In the genomic region with DNA sequence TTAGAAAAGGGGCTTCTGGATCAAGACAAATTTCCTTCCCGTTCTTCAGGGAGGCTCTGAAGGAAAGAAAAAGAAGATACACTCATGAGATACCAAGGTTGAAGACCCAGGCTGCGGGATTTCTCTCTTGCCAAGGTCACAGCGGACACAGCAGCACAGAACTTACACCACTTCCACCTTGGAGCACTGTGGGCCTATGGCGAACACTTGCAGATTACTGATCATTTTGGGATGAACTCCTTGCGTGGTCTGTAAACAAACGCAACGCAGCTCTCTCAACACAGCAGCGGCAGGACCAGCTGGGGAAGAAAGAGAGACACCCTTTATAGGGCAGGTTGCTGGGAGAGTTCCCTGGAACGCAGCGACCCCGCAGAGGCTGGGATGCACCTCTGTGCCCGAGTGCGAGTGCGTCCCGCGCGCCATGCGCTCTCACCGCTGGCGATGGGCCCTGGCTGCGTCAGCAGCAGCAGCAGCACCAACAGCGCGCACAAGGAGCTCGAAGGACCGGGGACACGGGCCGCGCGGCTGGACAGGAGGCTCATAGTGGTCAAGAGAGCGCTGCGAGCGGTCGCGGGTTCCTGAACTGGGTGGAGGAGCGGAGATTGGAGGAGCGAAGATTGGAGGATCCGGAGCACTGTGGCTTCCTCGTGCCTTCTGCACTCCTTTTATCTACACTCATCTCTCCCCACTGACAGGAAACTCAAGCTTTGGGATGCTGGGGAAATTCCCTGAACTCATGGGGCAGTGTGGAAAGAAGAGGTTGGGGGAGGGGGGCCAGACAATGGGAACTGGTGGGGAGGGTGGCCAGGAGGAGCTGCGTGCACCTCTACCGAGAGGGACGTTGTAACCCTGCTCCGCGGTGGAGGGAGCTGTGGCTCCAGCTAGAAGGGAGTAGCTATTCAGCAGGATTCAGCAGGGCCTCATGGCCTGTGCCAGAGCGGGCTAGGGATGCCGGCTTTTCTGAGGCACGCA, we compare ENCODE assay signal across 12 cellular contexts. TPM values are rescaled to one million over a fixed set of nuclear protein-coding genes. Genes with fewer than 3 reads are reported as not detected.
A peak's percentile ranks its signal among the peaks of the same experiment; 100 is the strongest.
DNase-seq lines count a peak whose midpoint lies in the region; ATAC-seq and TF ChIP-seq lines count a peak whose summit lies in the region.
"Had no signal": no experiment of that assay in that cellular context is flagged by ENCODE, and none has a peak within 500 bp of the region (broad histone marks: within the 10 kb centered on the region; RNA-seq: fewer than 3 reads in every experiment).

Gene CXCL5 (minus strand): TSS at position 638 of the 972 bp plus-strand sequence. CDS start 96 bp downstream, at position 542.

- WGBS in right cardiac atrium: 9% methylated on average over 46 of the region's 46 CpGs

- H3K27me3 ChIP-seq in brain microvascular endothelial cell (replicated peaks) (no peaks in the 10 kb centered on the region), right cardiac atrium (ENCODE audit: control insufficient read depth, insufficient read depth) (no peaks in the 10 kb centered on the region), parathyroid adenoma (ENCODE audit: control insufficient read depth, insufficient read depth, low read length) (no peaks in the 10 kb centered on the region)

- no peaks in the 10 kb centered on the region for H3K79me2 ChIP-seq in parathyroid adenoma

- H3K4me3 ChIP-seq in brain microvascular endothelial cell (ENCODE audit: low read depth, low read length): peak within 1 kb of the TSS; percentile 49
- H3K4me3 ChIP-seq in right cardiac atrium (ENCODE audit: low read length): no peak within 1 kb of the TSS
- no peak within 1 kb of the TSS for H3K4me3 ChIP-seq in parathyroid adenoma (ENCODE audit: low read depth, low read length)

- peak within 1 kb of the TSS; percentile 16 for H3K4me2 ChIP-seq in parathyroid adenoma (ENCODE audit: low read length)

- H3K36me3 ChIP-seq in brain microvascular endothelial cell (replicated peaks) (no peaks in the 10 kb centered on the region), parathyroid adenoma (ENCODE audit: control insufficient read depth, insufficient read depth, low read length) (no peaks in the 10 kb centered on the region)

- H3K4me3 Mint-ChIP-seq in activated T-helper 1 cell treated with anti-CD3 and anti-CD28 coated beads, Interleukin-12 subunit alpha, Interleukin-12 subunit beta, Interleukin-2, Interleukin-4 antibody, amounts not matched to agents 30 ng/mL and 10 ng/mL and 1 ng/mL, durations not matched to agents 14 hours and 24 hours and 36 hours: no peak within 1 kb of the TSS
- H3K4me3 Mint-ChIP-seq: stimulated activated naive B cell treated with anti-CD40 and anti-IgM and Interleukin-4, amounts not matched to agents 10 μg/mL and 1 μg/mL and 100 μg/mL, for 72 hours had no signal

- H2AFZ ChIP-seq in parathyroid adenoma: no peak within 1 kb of the TSS

- POLR2A ChIA-PET in RWPE1 (lab: Yijun Ruan, JAX; ENCODE audit: low non-redundant PET): no interaction called here

- H3K9ac ChIP-seq in parathyroid adenoma: no peak within 1 kb of the TSS

- H3K4me1 ChIP-seq in right cardiac atrium (ENCODE audit: control insufficient read depth, insufficient read depth, low read length) (no peaks in the 10 kb centered on the region), parathyroid adenoma (no peaks in the 10 kb centered on the region)

- TF ChIP-seq CTCF in brain microvascular endothelial cell (IDR thresholded peaks at IDR 0.05; ENCODE audit: low read depth, low read length, missing control alignments) (peak; percentile 59), parathyroid adenoma (IDR thresholded peaks at IDR 0.05) (no peak), RWPE1 (conservative IDR thresholded peaks at IDR 0.05; ENCODE audit: low read depth) (no peak)

- H3K9me3 ChIP-seq in right cardiac atrium (ENCODE audit: control insufficient read depth, low read length) (no peaks in the 10 kb centered on the region), parathyroid adenoma (ENCODE audit: control insufficient read depth, low read length) (no peaks in the 10 kb centered on the region)

- no peaks in the 10 kb centered on the region for H3K4me1 Mint-ChIP-seq in activated T-helper 1 cell treated with anti-CD3 and anti-CD28 coated beads, Interleukin-12 subunit alpha, Interleukin-12 subunit beta, Interleukin-2, Interleukin-4 antibody, amounts not matched to agents 30 ng/mL and 10 ng/mL and 1 ng/mL, durations not matched to agents 14 hours and 24 hours and 36 hours (ENCODE audit: low read depth)

- H3K9me3 Mint-ChIP-seq in activated T-helper 1 cell treated with anti-CD3 and anti-CD28 coated beads, Interleukin-12 subunit alpha, Interleukin-12 subunit beta, Interleukin-2, Interleukin-4 antibody, amounts not matched to agents 30 ng/mL and 10 ng/mL and 1 ng/mL, durations not matched to agents 14 hours and 24 hours and 36 hours: no peaks in the 10 kb centered on the region
- H3K9me3 Mint-ChIP-seq: stimulated activated naive B cell treated with anti-CD40 and anti-IgM and Interleukin-4, amounts not matched to agents 10 μg/mL and 1 μg/mL and 100 μg/mL, for 72 hours had no signal

- H3K27ac Mint-ChIP-seq in activated T-helper 1 cell treated with anti-CD3 and anti-CD28 coated beads, Interleukin-12 subunit alpha, Interleukin-12 subunit beta, Interleukin-2, Interleukin-4 antibody, amounts not matched to agents 30 ng/mL and 10 ng/mL and 1 ng/mL, durations not matched to agents 14 hours and 24 hours and 36 hours: no peak within 1 kb of the TSS
- H3K27ac Mint-ChIP-seq: stimulated activated naive B cell treated with anti-CD40 and anti-IgM and Interleukin-4, amounts not matched to agents 10 μg/mL and 1 μg/mL and 100 μg/mL, for 72 hours had no signal

- H3K27me3 Mint-ChIP-seq in activated T-helper 1 cell treated with anti-CD3 and anti-CD28 coated beads, Interleukin-12 subunit alpha, Interleukin-12 subunit beta, Interleukin-2, Interleukin-4 antibody, amounts not matched to agents 30 ng/mL and 10 ng/mL and 1 ng/mL, durations not matched to agents 14 hours and 24 hours and 36 hours (ENCODE audit: insufficient read depth): peaks cover 14% of the 10 kb centered on the region

- intact Hi-C loops in right cardiac atrium (cut with DNase I): no loop called here
- intact Hi-C loops in activated T-helper 1 cell treated with anti-CD3 and anti-CD28 coated beads, Interleukin-12 subunit alpha, Interleukin-12 subunit beta, Interleukin-2, Interleukin-4 antibody, amounts not matched to agents 30 ng/mL and 10 ng/mL and 1 ng/mL, durations not matched to agents 14 hours and 24 hours and 36 hours (cut with micrococcal nuclease): no loop called here

- H3K36me3 Mint-ChIP-seq in activated T-helper 1 cell treated with anti-CD3 and anti-CD28 coated beads, Interleukin-12 subunit alpha, Interleukin-12 subunit beta, Interleukin-2, Interleukin-4 antibody, amounts not matched to agents 30 ng/mL and 10 ng/mL and 1 ng/mL, durations not matched to agents 14 hours and 24 hours and 36 hours (ENCODE audit: low read depth): no peaks in the 10 kb centered on the region
- H3K36me3 Mint-ChIP-seq: stimulated activated naive B cell treated with anti-CD40 and anti-IgM and Interleukin-4, amounts not matched to agents 10 μg/mL and 1 μg/mL and 100 μg/mL, for 72 hours had no signal

- DNase-seq in ELF-1 (ENCODE audit: low read depth, low spot score): peak; percentile 68
- peak; percentile 38 for DNase-seq in brain microvascular endothelial cell
- DNase-seq in right cardiac atrium: peak; percentile 37 to 69 (median 60)
- no peak for DNase-seq in activated T-helper 1 cell treated with anti-CD3 and anti-CD28 coated beads, Interleukin-12 subunit alpha, Interleukin-12 subunit beta, Interleukin-2, Interleukin-4 antibody, amounts not matched to agents 30 ng/mL and 10 ng/mL and 1 ng/mL, durations not matched to agents 14 hours and 24 hours and 36 hours (ENCODE audit: low spot score)
- DNase-seq in RWPE1 (ENCODE audit: low spot score): no peak
- DNase-seq: NCI-H2171; stimulated activated naive B cell treated with anti-CD40 and anti-IgM and Interleukin-4, amounts not matched to agents 10 μg/mL and 1 μg/mL and 100 μg/mL, for 72 hours had no signal

- in situ Hi-C loops in brain microvascular endothelial cell (cut with HindIII; ENCODE audit: low pct_ligation_motif_present, low sequenced_read_pairs): no loop called here

- peak; percentile 80 to 92 for ATAC-seq in right cardiac atrium
- no peak for ATAC-seq in GM19035 (IDR thresholded peaks at IDR 0.05; ENCODE audit: unreplicated experiment)
- no peak for ATAC-seq in GM21529 (IDR thresholded peaks at IDR 0.05; ENCODE audit: unreplicated experiment)
- ATAC-seq: HCT116 had no signal

- CTCF ChIA-PET in RWPE1 (lab: Yijun Ruan, JAX): no interaction called here

- H3K27ac ChIP-seq in brain microvascular endothelial cell: no peak within 1 kb of the TSS
- no peak within 1 kb of the TSS for H3K27ac ChIP-seq in right cardiac atrium (ENCODE audit: low read length)
- no peak within 1 kb of the TSS for H3K27ac ChIP-seq in parathyroid adenoma
- H3K27ac ChIP-seq in RWPE1: no peak within 1 kb of the TSS

RNA-seq across cellular contexts. Expression of gene CXCL5, which starts in this region (rescaled TPM):
- total RNA-seq in right cardiac atrium: not detected
- 0.25 TPM for polyA plus RNA-seq in right cardiac atrium
- total RNA-seq in activated T-helper 1 cell treated with anti-CD3 and anti-CD28 coated beads, Interleukin-12 subunit alpha, Interleukin-12 subunit beta, Interleukin-2, Interleukin-4 antibody, amounts not matched to agents 30 ng/mL and 10 ng/mL and 1 ng/mL, durations not matched to agents 14 hours and 24 hours and 36 hours: not detected in 2 replicates
- total RNA-seq: Daoy had no signal

Comparison
In these comparisons a context has a peak if more than half of its experiments do, and no peak if none do; other contexts are left out.
1. Peak in DNase-seq and ATAC-seq in right cardiac atrium; RNA of the gene not detected or under 1 TPM.
2. DNase-seq: peak in ELF-1 (single experiment) and brain microvascular endothelial cell (single experiment); none in activated T-helper 1 cell treated with anti-CD3 and anti-CD28 coated beads, Interleukin-12 subunit alpha, Interleukin-12 subunit beta, Interleukin-2, Interleukin-4 antibody, amounts not matched to agents 30 ng/mL and 10 ng/mL and 1 ng/mL, durations not matched to agents 14 hours and 24 hours and 36 hours (single experiment) and RWPE1 (single experiment).